ENCODE assay signal across 24 cellular contexts in genomic region chr19:5333581-5334365, GRCh38. TPM values are rescaled to one million over a fixed set of nuclear protein-coding genes. Genes with fewer than 3 reads are reported as not detected.
"Had no signal": no experiment of that assay in that cellular context is flagged by ENCODE, and none has a peak within 500 bp of the region (broad histone marks: within the 10 kb centered on the region; RNA-seq: fewer than 3 reads in every experiment).

No MANE protein-coding gene starts in this region.

- ATAC-seq: activated T-cell treated with anti-CD3 and anti-CD28 coated beads, Interleukin-2, amount 50 U/mL, for 4 hours had no signal

- H3K4me2 ChIP-seq: SK-N-SH had no signal

- DNase-seq: activated B cell treated with CpG ODN at 0.5 μM for 24 hours; activated CD4-positive, alpha-beta memory T cell treated with anti-CD3 and anti-CD28 coated beads for 36 hours; activated CD4-positive, alpha-beta T cell treated with anti-CD3 and anti-CD28 coated beads for 1 hour; activated CD4-positive, alpha-beta T cell treated with anti-CD3 and anti-CD28 coated beads, Interleukin-2, amount 10 ng/mL, durations not matched to agents 24 days and 14 days; activated CD8-positive, alpha-beta memory T cell treated with anti-CD3 and anti-CD28 coated beads for 24 hours; activated gamma-delta T cell; activated naive CD4-positive, alpha-beta T cell treated with anti-CD3 and anti-CD28 coated beads for 36 hours; activated T-cell treated with anti-CD3 and anti-CD28 coated beads, Interleukin-2, amount 50 U/mL, for 4 hours; amygdala; cerebellar nuclear complex; NCI-H1105 treated with DMSO at 0.1 percent for 48 hours; NCI-H1436 treated with DMSO at 0.1 percent for 48 hours; NCI-H187; NCI-H2081; NCI-H510A treated with DMSO at 0.1 percent for 48 hours; NCI-H69; NK-92 treated with Interleukin-12 subunit alpha and Interleukin-12 subunit beta, amount 100 ng/mL, for 24 hours; Peyer's patch; Right ventricle myocardium superior; SJCRH30; SK-N-SH had no signal

- H3K4me3 ChIP-seq: Peyer's patch, SJCRH30 had no signal

- H3K27ac ChIP-seq: Peyer's patch, RWPE1, SJCRH30 had no signal

- H3K4me1 ChIP-seq: SJCRH30 had no signal

- H3K9me3 ChIP-seq: Peyer's patch, SJCRH30, SK-N-SH had no signal

- H3K9ac ChIP-seq: SK-N-SH had no signal

- FAIRE-seq: colon had no signal

- H3K36me3 ChIP-seq: Peyer's patch, SJCRH30 had no signal

RNA-seq across cellular contexts. Expression of gene PTPRS, which starts 6.8 kb away (rescaled TPM):
- total RNA-seq: T-helper 1 cell treated with Interleukin-12 subunit alpha and Interleukin-12 subunit beta and Interleukin-4 antibody, amounts not matched to agents 30 ng/mL and 1 ng/mL, for 36 hours had no signal
